10 cellular contexts compared by ENCODE assay signal in genomic region chr6:108737594-108738546, GRCh38.
DNase-seq lines count a peak whose midpoint lies in the region; ATAC-seq and TF ChIP-seq lines count a peak whose summit lies in the region.
"Had no signal": no experiment of that assay in that cellular context is flagged by ENCODE, and none has a peak within 500 bp of the region (broad histone marks: within the 10 kb centered on the region; RNA-seq: fewer than 3 reads in every experiment).

No MANE protein-coding gene starts in this region.

- peaks cover 4% of the 10 kb centered on the region for H3K4me1 Mint-ChIP-seq in activated CD4-positive, alpha-beta T cell treated with anti-CD3 and anti-CD28 coated beads for 36 hours
- H3K4me1 Mint-ChIP-seq in activated CD4-positive, alpha-beta T cell treated with anti-CD3 and anti-CD28 coated beads, Interleukin-2, amount 10 ng/mL, durations not matched to agents 24 days and 14 days: peaks cover 4% of the 10 kb centered on the region

- no peak overlapping the region for H3K4me3 ChIP-seq in OCI-LY7 (ENCODE audit: low read depth, low read length, poor library complexity, severe bottlenecking)

- H2AFZ ChIP-seq in OCI-LY7 (ENCODE audit: low read length): no peak overlapping the region

- H3K79me2 ChIP-seq in OCI-LY7 (ENCODE audit: insufficient read depth, low read depth, low read length): no peaks in the 10 kb centered on the region

- peaks cover 18% of the 10 kb centered on the region for H3K4me1 ChIP-seq in OCI-LY7 (ENCODE audit: insufficient read depth, low read length, poor library complexity, severe bottlenecking)

- no TSS peak for BruUV-seq in OCI-LY7 (replicated peaks; lab: Mats Ljungman, UMichigan)

- no peak overlapping the region for H3K4me3 Mint-ChIP-seq in activated CD4-positive, alpha-beta T cell treated with anti-CD3 and anti-CD28 coated beads for 36 hours
- no peak overlapping the region for H3K4me3 Mint-ChIP-seq in activated CD4-positive, alpha-beta T cell treated with anti-CD3 and anti-CD28 coated beads, Interleukin-2, amount 10 ng/mL, durations not matched to agents 24 days and 14 days
- H3K4me3 Mint-ChIP-seq: B cell, memory B cell had no signal

- intact Hi-C loops in activated CD4-positive, alpha-beta T cell treated with anti-CD3 and anti-CD28 coated beads for 36 hours (cut with DNase I, micrococcal nuclease): no loop called here
- intact Hi-C loops in activated CD4-positive, alpha-beta T cell treated with anti-CD3 and anti-CD28 coated beads, Interleukin-2, amount 10 ng/mL, durations not matched to agents 24 days and 14 days (cut with micrococcal nuclease): no loop called here
- intact Hi-C loops in OCI-LY7 (cut with micrococcal nuclease; ENCODE audit: unreplicated experiment): no loop called here

- H4K20me1 ChIP-seq in OCI-LY7 (ENCODE audit: insufficient read depth, low read length): no peaks in the 10 kb centered on the region

- no peak overlapping the region for H3K27ac ChIP-seq in OCI-LY7 (ENCODE audit: low read depth, low read length, poor library complexity, severe bottlenecking)

- H3K27me3 Mint-ChIP-seq in activated CD4-positive, alpha-beta T cell treated with anti-CD3 and anti-CD28 coated beads for 36 hours: peaks cover 5% of the 10 kb centered on the region
- peaks cover 10% of the 10 kb centered on the region for H3K27me3 Mint-ChIP-seq in activated CD4-positive, alpha-beta T cell treated with anti-CD3 and anti-CD28 coated beads, Interleukin-2, amount 10 ng/mL, durations not matched to agents 24 days and 14 days

- H3K4me2 ChIP-seq in OCI-LY7 (ENCODE audit: low read length): no peak overlapping the region

- H3K36me3 Mint-ChIP-seq in activated CD4-positive, alpha-beta T cell treated with anti-CD3 and anti-CD28 coated beads for 36 hours (ENCODE audit: low read depth): no peaks in the 10 kb centered on the region
- no peaks in the 10 kb centered on the region for H3K36me3 Mint-ChIP-seq in activated CD4-positive, alpha-beta T cell treated with anti-CD3 and anti-CD28 coated beads, Interleukin-2, amount 10 ng/mL, durations not matched to agents 24 days and 14 days (ENCODE audit: low read depth)
- H3K36me3 Mint-ChIP-seq: memory B cell had no signal

- POLR2A ChIA-PET in activated CD4-positive, alpha-beta T cell treated with anti-CD3 and anti-CD28 coated beads for 36 hours (lab: Charles Lee): no interaction called here
- POLR2A ChIA-PET in OCI-LY7 (lab: Charles Lee): interaction anchor here (0.6 to 0.7 kb wide), 2 partner anchors 193 to 541 kb away, joined by 3 to 4 read pairs; no protein-coding TSS in a partner anchor

- no peaks in the 10 kb centered on the region for H3K9me3 ChIP-seq in OCI-LY7 (ENCODE audit: low read length)

- H3K9me3 Mint-ChIP-seq in activated CD4-positive, alpha-beta T cell treated with anti-CD3 and anti-CD28 coated beads for 36 hours (ENCODE audit: low read depth): no peaks in the 10 kb centered on the region
- H3K9me3 Mint-ChIP-seq in activated CD4-positive, alpha-beta T cell treated with anti-CD3 and anti-CD28 coated beads, Interleukin-2, amount 10 ng/mL, durations not matched to agents 24 days and 14 days: no peaks in the 10 kb centered on the region
- H3K9me3 Mint-ChIP-seq: memory B cell had no signal

- ATAC-seq in activated CD4-positive, alpha-beta T cell treated with anti-CD3 and anti-CD28 coated beads for 36 hours: peak; percentile 60
- no peak for ATAC-seq in HG03460 (IDR thresholded peaks at IDR 0.05; ENCODE audit: unreplicated experiment)

- no peak for TF ChIP-seq CTCF in OCI-LY7 (conservative IDR thresholded peaks at IDR 0.05; ENCODE audit: low read length)

- no peaks in the 10 kb centered on the region for H3K9me2 ChIP-seq in OCI-LY7 (ENCODE audit: insufficient read depth, low read length)

- no peaks in the 10 kb centered on the region for H3K36me3 ChIP-seq in OCI-LY7 (ENCODE audit: insufficient read depth, low read length)

- DNase-seq in activated CD4-positive, alpha-beta T cell treated with anti-CD3 and anti-CD28 coated beads for 36 hours: peak; percentile 58
- no peak for DNase-seq in activated CD4-positive, alpha-beta T cell treated with anti-CD3 and anti-CD28 coated beads, Interleukin-2, amount 10 ng/mL, durations not matched to agents 24 days and 14 days
- peak; percentile 29 for DNase-seq in SIG-M5 (lab: John Stamatoyannopoulos, UW)
- peak; percentile 96 for DNase-seq in fibroblast of peridontal ligament (ENCODE audit: extremely low read depth)
- DNase-seq in stimulated activated CD4-positive, alpha-beta T cell treated with anti-CD3 and anti-CD28 coated beads, Interleukin-4, amount 100 ng/mL, for 48 hours (ENCODE audit: low read depth in 2 of 2): peak; percentile 35 to 52
- DNase-seq in NCI-H526 treated with DMSO at 0.1 percent for 48 hours (lab: John Stamatoyannopoulos, UW): no peak
- no peak for DNase-seq in OCI-LY7 (ENCODE audit: low spot score)

- no peak overlapping the region for H3K27ac Mint-ChIP-seq in activated CD4-positive, alpha-beta T cell treated with anti-CD3 and anti-CD28 coated beads for 36 hours
- H3K27ac Mint-ChIP-seq in activated CD4-positive, alpha-beta T cell treated with anti-CD3 and anti-CD28 coated beads, Interleukin-2, amount 10 ng/mL, durations not matched to agents 24 days and 14 days: no peak overlapping the region
- H3K27ac Mint-ChIP-seq: B cell, memory B cell had no signal

- CTCF ChIA-PET in activated CD4-positive, alpha-beta T cell treated with anti-CD3 and anti-CD28 coated beads for 36 hours (lab: Charles Lee): no interaction called here
- CTCF ChIA-PET in OCI-LY7 (lab: Charles Lee; ENCODE audit: unreplicated experiment): no interaction called here

Comparison
In these comparisons a context has a peak if more than half of its experiments do, and no peak if none do; other contexts are left out.
1. DNase-seq: peak in activated CD4-positive, alpha-beta T cell treated with anti-CD3 and anti-CD28 coated beads for 36 hours (single experiment), SIG-M5 (single experiment), fibroblast of peridontal ligament (single experiment) and stimulated activated CD4-positive, alpha-beta T cell treated with anti-CD3 and anti-CD28 coated beads, Interleukin-4, amount 100 ng/mL, for 48 hours (2 of 2); none in activated CD4-positive, alpha-beta T cell treated with anti-CD3 and anti-CD28 coated beads, Interleukin-2, amount 10 ng/mL, durations not matched to agents 24 days and 14 days (single experiment), NCI-H526 treated with DMSO at 0.1 percent for 48 hours (single experiment) and OCI-LY7 (single experiment).